In genomic region chr17:63626551-63627228, GRCh38 we compare ENCODE assay signal across 1 cellular context.
TF ChIP-seq lines count a peak whose summit lies in the region.

No MANE protein-coding gene starts in this region.

TF ChIP-seq in IMR-90, 13 proteins besides CTCF, POLR2A, EP300 and RAD21 (continued from another document):
- TF ChIP-seq USF2 (IDR thresholded peaks at IDR 0.05; ENCODE audit: low read depth, low read length) = no peak
- TF ChIP-seq MAFK (IDR thresholded peaks at IDR 0.05; ENCODE audit: low read depth, low read length) = no peak
- no peak for TF ChIP-seq RFX5 (IDR thresholded peaks at IDR 0.05; ENCODE audit: low read depth, low read length)
- TF ChIP-seq SMC3 (IDR thresholded peaks at IDR 0.05; ENCODE audit: low read depth, low read length) = no peak
- TF ChIP-seq ELK1 (IDR thresholded peaks at IDR 0.05; ENCODE audit: borderline replicate concordance, low read depth, low read length) = no peak
- TF ChIP-seq CHD1 (IDR thresholded peaks at IDR 0.05; ENCODE audit: low read depth, low read length) = no peak
- no peak for TF ChIP-seq BHLHE40 (IDR thresholded peaks at IDR 0.05; ENCODE audit: low read depth, low read length)
